In genomic region chr2:45220227-45220626, GRCh38 we compare ENCODE assay signal across 1 cellular context.
TF ChIP-seq lines count a peak whose summit lies in the region.

No MANE protein-coding gene starts in this region.

TF ChIP-seq in SK-N-SH, 30 proteins besides CTCF, POLR2A, EP300 and RAD21 (continued from another document):
- no peak for TF ChIP-seq PBX3 (IDR thresholded peaks at IDR 0.05)
- no peak for TF ChIP-seq MEF2A (IDR thresholded peaks at IDR 0.05; ENCODE audit: borderline replicate concordance, low read depth)
- TF ChIP-seq RFX5 (IDR thresholded peaks at IDR 0.05; ENCODE audit: low read length), result no peak
- peak; percentile 80 for TF ChIP-seq GATA2 (CRISPR knock-in tag; IDR thresholded peaks at IDR 0.05)
- peak; percentile 4; the same call in 1 of the 2 replicates for TF ChIP-seq TCF12 (IDR thresholded peaks at IDR 0.05)
- TF ChIP-seq GABPA (IDR thresholded peaks at IDR 0.05; ENCODE audit: low read depth), result no peak
- TF ChIP-seq MXI1 (IDR thresholded peaks at IDR 0.05; ENCODE audit: low read depth, low read length), result peak; percentile 64; the same call in 1 of the 2 replicates
- no peak for TF ChIP-seq EZH2phosphoT487 (IDR thresholded peaks at IDR 0.05; ENCODE audit: borderline replicate concordance, low read depth)
- no peak for TF ChIP-seq NRF1 (IDR thresholded peaks at IDR 0.05; ENCODE audit: low read depth, low read length)
- no peak for TF ChIP-seq IRF3 (IDR thresholded peaks at IDR 0.05; ENCODE audit: low read depth, low read length)
- TF ChIP-seq NFIC (IDR thresholded peaks at IDR 0.05; ENCODE audit: borderline replicate concordance), result no peak
- TF ChIP-seq USF2 (IDR thresholded peaks at IDR 0.05; ENCODE audit: borderline replicate concordance, low read depth, low read length), result no peak
